Comparison of ENCODE assay signal across 24 cellular contexts in the genomic region with DNA sequence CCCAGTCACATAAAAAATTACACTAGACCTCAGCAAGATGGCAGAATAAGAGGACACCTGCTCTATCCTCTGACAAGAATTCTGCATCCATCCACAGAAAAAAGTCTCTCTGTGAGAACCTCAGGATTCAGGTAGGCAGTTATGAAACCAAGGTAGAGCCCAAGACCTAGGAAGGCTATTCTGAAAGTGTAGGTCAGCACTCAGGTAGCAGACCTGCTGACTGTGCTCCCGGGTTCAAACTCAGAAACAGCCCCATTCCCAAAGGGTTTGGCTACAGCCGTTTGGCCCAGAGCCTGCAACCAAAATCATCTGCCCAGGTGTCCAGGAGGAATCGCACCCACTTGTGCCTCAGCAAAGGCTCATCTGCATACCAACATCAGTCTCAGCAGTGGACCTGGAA.
"Had no signal": no experiment of that assay in that cellular context is flagged by ENCODE, and none has a peak within 500 bp of the region (broad histone marks: within the 10 kb centered on the region; RNA-seq: fewer than 3 reads in every experiment).

No MANE protein-coding gene starts in this region.

- H3K27ac ChIP-seq: heart right ventricle, right lobe of liver, skin epidermis, thyroid gland, WERI-Rb-1 had no signal

- DNase-seq: activated CD4-positive, alpha-beta T cell treated with anti-CD3 and anti-CD28 coated beads, Interleukin-2, amount 10 ng/mL, durations not matched to agents 7 days and 5 days; activated CD4-positive, CD25-positive, alpha-beta regulatory T cell treated with anti-CD3 and anti-CD28 coated beads, Interleukin-2, amount 50 U/mL, for 72 hours; activated gamma-delta T cell treated with Interleukin-2 at 50 U/mL for 16 hours; activated T-cell treated with anti-CD3 and anti-CD28 coated beads, Interleukin-2, amount 50 U/mL, for 1 hour; anterior cingulate cortex; caudate nucleus; dermis blood vessel endothelial cell; effector CD8-positive, alpha-beta T cell; erythroblast; foreskin fibroblast; heart right ventricle; islet precursor cell; left colon; posterior cingulate gyrus; right lobe of liver; stimulated activated CD4-positive, alpha-beta T cell treated with anti-CD3 and anti-CD28 coated beads, Interleukin-1b, Interleukin-23, amount 100 ng/mL, for 48 hours; substantia nigra; thyroid gland; WERI-Rb-1 had no signal

- H3K27ac Mint-ChIP-seq: activated CD4-positive, alpha-beta T cell treated with anti-CD3 and anti-CD28 coated beads, Interleukin-2, amount 10 ng/mL, durations not matched to agents 7 days and 5 days; brain; memory B cell; stimulated activated naive CD8-positive, alpha-beta T cell treated with anti-CD3 and anti-CD28 coated beads, Interleukin-15, Interleukin-2, amounts not matched to agents 100 ng/mL and 50 ng/mL, for 24 hours had no signal

- H3K4me3 ChIP-seq: heart right ventricle, right lobe of liver, skin epidermis, thyroid gland had no signal

- H3K27me3 ChIP-seq: heart right ventricle, right lobe of liver, thyroid gland had no signal

- H3K36me3 ChIP-seq: heart right ventricle, right lobe of liver, thyroid gland, WERI-Rb-1 had no signal

- H3K9me3 ChIP-seq: heart right ventricle, right lobe of liver, thyroid gland had no signal

- ATAC-seq: heart right ventricle, left colon had no signal

- H3K4me1 Mint-ChIP-seq: brain had no signal

- H3K27me3 Mint-ChIP-seq: activated CD4-positive, alpha-beta T cell treated with anti-CD3 and anti-CD28 coated beads, Interleukin-2, amount 10 ng/mL, durations not matched to agents 7 days and 5 days; activated naive CD4-positive, alpha-beta T cell treated with anti-CD3 and anti-CD28 coated beads, Interleukin-2, amount 50 U/mL, for 24 hours; brain; memory B cell; stimulated activated naive CD8-positive, alpha-beta T cell treated with anti-CD3 and anti-CD28 coated beads, Interleukin-15, Interleukin-2, amounts not matched to agents 100 ng/mL and 50 ng/mL, for 24 hours had no signal

- H3K4me1 ChIP-seq: thyroid gland had no signal

- H3K4me3 Mint-ChIP-seq: activated CD4-positive, alpha-beta T cell treated with anti-CD3 and anti-CD28 coated beads, Interleukin-2, amount 10 ng/mL, durations not matched to agents 7 days and 5 days; activated naive CD4-positive, alpha-beta T cell treated with anti-CD3 and anti-CD28 coated beads, Interleukin-2, amount 50 U/mL, for 24 hours; brain; memory B cell; stimulated activated naive CD8-positive, alpha-beta T cell treated with anti-CD3 and anti-CD28 coated beads, Interleukin-15, Interleukin-2, amounts not matched to agents 100 ng/mL and 50 ng/mL, for 24 hours had no signal
